In genomic region chr7:101116898-101117297, GRCh38 we compare ENCODE assay signal across 15 cellular contexts. TPM values are rescaled to one million over a fixed set of nuclear protein-coding genes. Genes with fewer than 3 reads are reported as not detected.
DNase-seq lines count a peak whose midpoint lies in the region; ATAC-seq, FAIRE-seq and TF ChIP-seq lines count a peak whose summit lies in the region.
"Had no signal": no experiment of that assay in that cellular context is flagged by ENCODE, and none has a peak within 500 bp of the region (broad histone marks: within the 10 kb centered on the region; RNA-seq: fewer than 3 reads in every experiment).

No MANE protein-coding gene starts in this region.

- H3K79me2 ChIP-seq in HepG2 (ENCODE audit: insufficient read depth, low read length), result no peaks in the 10 kb centered on the region

- H3K4me2 ChIP-seq in HepG2 (ENCODE audit: low read depth, low read length), result peak overlapping the region; percentile 41; the same call in 1 of the 2 replicates

- in situ Hi-C loops in HepG2 (cut with HindIII; ENCODE audit: extremely low pct_ligation_motif_present, low pct_unique_long_range_greater_than_20kb), result no loop called here
- in situ Hi-C loops in brain microvascular endothelial cell (cut with HindIII; ENCODE audit: low pct_ligation_motif_present, low sequenced_read_pairs), result no loop called here

- 33% methylated on average over 6 of the region's 10 CpGs for WGBS in HepG2 (ENCODE audit: low lambda C conversion rate)
- WGBS in right lobe of liver (ENCODE audit: insufficient coverage, low coverage, low lambda C conversion rate, missing lambda C conversion rate), result 77% methylated on average over 5 of the region's 10 CpGs
- 51 to 52% methylated on average over 10 of the region's 10 CpGs for WGBS in aorta, 2 donors

- H4K20me1 ChIP-seq in HepG2 (ENCODE audit: insufficient read depth, low read length), result no peaks in the 10 kb centered on the region

- H3K27me3 Mint-ChIP-seq in mesothelial cell of epicardium (ENCODE audit: low read depth), result no peaks in the 10 kb centered on the region

- POLR2A ChIA-PET in HepG2 (lab: Yijun Ruan, JAX), result interaction anchor here (0.8 to 1.9 kb wide), 8 partner anchors 9 to 531 kb away, joined by 3 to 17 read pairs (median 6); partner anchors contain the start of genes FBXO24, LRCH4, SERPINE1 and SRRT

- H3K9me3 ChIP-seq in HepG2 (ENCODE audit: low read length) (no peaks in the 10 kb centered on the region), right lobe of liver (no peaks in the 10 kb centered on the region), aorta (ENCODE audit: control insufficient read depth, low read length) (no peaks in the 10 kb centered on the region), lower lobe of right lung (no peaks in the 10 kb centered on the region)
- H3K9me3 ChIP-seq: gastroesophageal sphincter, psoas muscle had no signal

- H2AFZ ChIP-seq in HepG2 (ENCODE audit: low read length), result no peak overlapping the region

- peaks cover 68% of the 10 kb centered on the region for H3K4me1 ChIP-seq in HepG2 (ENCODE audit: insufficient read depth, low read length)
- peaks cover 0 to 7% (median 3%) of the 10 kb centered on the region in 4 donors for H3K4me1 ChIP-seq in right lobe of liver
- H3K4me1 ChIP-seq in aorta (ENCODE audit: control insufficient read depth in 1 of 2, insufficient read depth in 2 of 2, low read length in 2 of 2), result peaks cover 0 to 5% of the 10 kb centered on the region in 2 donors
- H3K4me1 ChIP-seq in lower lobe of right lung, result peaks cover 19% of the 10 kb centered on the region

- CTCF ChIA-PET in HepG2 (lab: Yijun Ruan, JAX; ENCODE audit: low intra/inter-chr PET ratio, low total read pairs), result no interaction called here

- no peaks in the 10 kb centered on the region for H3K36me3 Mint-ChIP-seq in mesothelial cell of epicardium

- 0 out of 5 replicates have a peak, but pooled peaks cover 0 to 1% of the 10 kb centered on the region in 2 experiments for H3K27me3 ChIP-seq in HepG2 (ENCODE audit: control insufficient read depth in 1 of 2, insufficient read depth in 2 of 2, low read length in 2 of 2)
- H3K27me3 ChIP-seq in right lobe of liver, result no peaks in the 10 kb centered on the region
- H3K27me3 ChIP-seq in brain microvascular endothelial cell (replicated peaks), result no peaks in the 10 kb centered on the region
- H3K27me3 ChIP-seq in aorta (ENCODE audit: control insufficient read depth in 1 of 2, insufficient read depth in 2 of 2, low read length in 1 of 2), result no peaks in the 10 kb centered on the region
- no peaks in the 10 kb centered on the region for H3K27me3 ChIP-seq in lower lobe of right lung (ENCODE audit: low read depth)
- H3K27me3 ChIP-seq: gastroesophageal sphincter had no signal

- intact Hi-C loops in HepG2 (cut with micrococcal nuclease; ENCODE audit: unreplicated experiment) (no loop called here), right lobe of liver (cut with DNase I) (no loop called here), aorta (cut with DNase I) (no loop called here), lower lobe of right lung (cut with DNase I) (no loop called here)

- peak overlapping the region; percentile 83 for H3K27ac Mint-ChIP-seq in mesothelial cell of epicardium
- H3K27ac Mint-ChIP-seq: effector memory CD8-positive, alpha-beta T cell had no signal

- TF ChIP-seq RAD21 in HepG2 (CRISPR knock-in tag; IDR thresholded peaks at IDR 0.05), result no peak

- TF ChIP-seq CTCF in HepG2 (CRISPR knock-in tag; IDR thresholded peaks at IDR 0.05) (no peak), right lobe of liver (IDR thresholded peaks at IDR 0.05) (no peak), brain microvascular endothelial cell (IDR thresholded peaks at IDR 0.05; ENCODE audit: low read depth, low read length, missing control alignments) (no peak), mesothelial cell of epicardium (IDR thresholded peaks at IDR 0.05; ENCODE audit: unreplicated experiment) (no peak), lower lobe of right lung (IDR thresholded peaks at IDR 0.05) (no peak)

- no peak for DNase-seq in HepG2 (ENCODE audit: low spot score)
- no peak for DNase-seq in right lobe of liver
- DNase-seq in brain microvascular endothelial cell, result peak; percentile 57
- DNase-seq in mesothelial cell of epicardium (ENCODE audit: low spot score in 2 of 2, unreplicated experiment in 2 of 2), result no peak
- DNase-seq in activated CD4-positive, alpha-beta T cell treated with anti-CD3 and anti-CD28 coated beads, Interleukin-2, amount 50 U/mL, for 48 hours, result no peak
- no peak for DNase-seq in LoVo (ENCODE audit: low spot score)
- no peak for DNase-seq in aorta
- no peak for DNase-seq in lower lobe of right lung
- DNase-seq: activated gamma-delta T cell; Calu3; effector memory CD8-positive, alpha-beta T cell had no signal

- H3K4me3 Mint-ChIP-seq in mesothelial cell of epicardium, result no peak overlapping the region
- H3K4me3 Mint-ChIP-seq: effector memory CD8-positive, alpha-beta T cell had no signal

- ATAC-seq in HepG2, result no peak
- ATAC-seq in right lobe of liver, result no peak
- ATAC-seq in aorta (ENCODE audit: low FRiP score), result no peak
- ATAC-seq in lower lobe of right lung, result no peak
- ATAC-seq: effector memory CD8-positive, alpha-beta T cell; gastroesophageal sphincter had no signal

- H3K36me3 ChIP-seq in HepG2 (replicated peaks in 1 of 2; ENCODE audit: control insufficient read depth in 1 of 2, insufficient read depth in 2 of 2, low read length in 2 of 2) (no peaks in the 10 kb centered on the region), right lobe of liver (no peaks in the 10 kb centered on the region), brain microvascular endothelial cell (replicated peaks) (no peaks in the 10 kb centered on the region), aorta (ENCODE audit: control insufficient read depth in 1 of 2, insufficient read depth in 2 of 2, low read length in 1 of 2) (no peaks in the 10 kb centered on the region), lower lobe of right lung (no peaks in the 10 kb centered on the region)
- H3K36me3 ChIP-seq: gastroesophageal sphincter had no signal

- no peak overlapping the region for H3K9ac ChIP-seq in HepG2 (ENCODE audit: insufficient read depth, low read depth, low read length)

- no peak for FAIRE-seq in HepG2 (lab: Jason Lieb, UNC)
- FAIRE-seq: islet of Langerhans had no signal

- peaks cover 14% of the 10 kb centered on the region for H3K4me1 Mint-ChIP-seq in mesothelial cell of epicardium

- TF ChIP-seq EP300 in HepG2 (IDR thresholded peaks at IDR 0.05; ENCODE audit: low read depth in 2 of 2, low read length in 2 of 2) (no peak), HepG2 (CRISPR knock-in tag; IDR thresholded peaks at IDR 0.05; ENCODE audit: borderline replicate concordance) (no peak)

- no TSS peak for BruUV-seq in HepG2 (replicated peaks; lab: Mats Ljungman, UMichigan)

- H3K4me3 ChIP-seq in HepG2 (replicated peaks in 1 of 3; ENCODE audit: insufficient read depth in 1 of 3, low read depth in 2 of 3, low read length in 3 of 3), result no peak overlapping the region
- no peak overlapping the region for H3K4me3 ChIP-seq in right lobe of liver
- no peak overlapping the region for H3K4me3 ChIP-seq in brain microvascular endothelial cell (ENCODE audit: low read depth, low read length)
- no peak overlapping the region for H3K4me3 ChIP-seq in aorta (ENCODE audit: low read length in 2 of 2)
- H3K4me3 ChIP-seq in lower lobe of right lung, result no peak overlapping the region
- H3K4me3 ChIP-seq: gastroesophageal sphincter, psoas muscle had no signal

- no peak for TF ChIP-seq POLR2A in HepG2 (IDR thresholded peaks at IDR 0.05; ENCODE audit: insufficient read depth in 1 of 2, low read depth in 2 of 2, low read length in 2 of 2)
- no peak for TF ChIP-seq POLR2A in right lobe of liver (IDR thresholded peaks at IDR 0.05)

- H3K27ac ChIP-seq in HepG2 (ENCODE audit: extremely low read length, insufficient read depth, low read length), result no peak overlapping the region
- no peak overlapping the region for H3K27ac ChIP-seq in right lobe of liver
- peak overlapping the region; percentile 97 for H3K27ac ChIP-seq in brain microvascular endothelial cell
- H3K27ac ChIP-seq in aorta (ENCODE audit: low read depth in 1 of 2, low read length in 2 of 2), result peak overlapping the region in 1 of 2 donors; percentile 82
- no peak overlapping the region for H3K27ac ChIP-seq in lower lobe of right lung
- H3K27ac ChIP-seq: HL-60, psoas muscle had no signal

- H3K9me3 Mint-ChIP-seq in mesothelial cell of epicardium, result no peaks in the 10 kb centered on the region
- H3K9me3 Mint-ChIP-seq: effector memory CD8-positive, alpha-beta T cell had no signal

RNA-seq across cellular contexts. Expression of gene SERPINE1, which starts 10.0 kb away (rescaled TPM):
- total RNA-seq in HepG2 (2016; rRNA removed; fragmentation: Illumina TruSeq; extraction: Trizol), result 9.2 and 21.2 TPM in 2 replicates
- total RNA-seq in HepG2 (2016; cell fraction: cytosol; rRNA removed; fragmentation: Illumina TruSeq; extraction: Trizol; ENCODE audit: low read depth), result 3.3 and 3.6 TPM in 2 replicates
- 8.0 and 21.0 TPM in 2 replicates for total RNA-seq in HepG2 (2016; cell fraction: insoluble cytoplasmic fraction; rRNA removed; fragmentation: Illumina TruSeq; extraction: Trizol)
- 8.0 and 9.1 TPM in 2 replicates for total RNA-seq in HepG2 (2016; cell fraction: membrane; rRNA removed; fragmentation: Illumina TruSeq; extraction: Trizol)
- 18.0 and 20.9 TPM in 2 replicates for total RNA-seq in HepG2 (2016; cell fraction: nucleus; rRNA removed; fragmentation: Illumina TruSeq; extraction: Trizol)
- 1,576 and 2,365 TPM in 2 replicates for polyA plus RNA-seq in HepG2 (2011; rRNA removed)
- polyA plus RNA-seq in HepG2 (2011; cell fraction: cytosol; rRNA removed), result 1,491 and 1,809 TPM in 2 replicates
- 562 and 817 TPM in 2 replicates for polyA plus RNA-seq in HepG2 (2011; cell fraction: nucleus; rRNA removed)
- polyA plus RNA-seq in HepG2 (2012), result 545 and 706 TPM in 2 replicates
- 3.7 and 4.4 TPM in 2 replicates for polyA plus RNA-seq in HepG2 (2016; cell fraction: cytosol; fragmentation: Illumina TruSeq; extraction: Trizol; ENCODE audit: low read depth)
- polyA plus RNA-seq in HepG2 (2016; cell fraction: insoluble cytoplasmic fraction; fragmentation: Illumina TruSeq; extraction: Trizol; ENCODE audit: low read depth), result 9.1 and 11.4 TPM in 2 replicates
- polyA plus RNA-seq in HepG2 (2016; cell fraction: membrane; fragmentation: Illumina TruSeq; extraction: Trizol; ENCODE audit: low read depth), result 6.1 and 6.8 TPM in 2 replicates
- 38.3 and 38.7 TPM in 2 replicates for polyA plus RNA-seq in HepG2 (2016; cell fraction: nucleus; fragmentation: Illumina TruSeq; extraction: Trizol; ENCODE audit: insufficient read depth, low read depth)
- 6.3 and 1,949 TPM in 2 replicates for polyA minus RNA-seq in HepG2 (2011; rRNA and poly(A)+ RNA removed; ENCODE audit: low replicate concordance)
- 904 and 1,305 TPM in 2 replicates for polyA minus RNA-seq in HepG2 (2011; cell fraction: cytosol; rRNA and poly(A)+ RNA removed)
- 242 and 430 TPM in 2 replicates for polyA minus RNA-seq in HepG2 (2011; cell fraction: nucleus; rRNA and poly(A)+ RNA removed)
- 100 to 1,000 TPM in 3 of 6 experiments, 10 to 100 TPM in 2, 1 to 10 TPM in 1; 5.4 to 497 (median 98.6) TPM for total RNA-seq in right lobe of liver
- total RNA-seq in mesothelial cell of epicardium, result 11.4 to 15.1 TPM (median 14.2 TPM) in 3 replicates
- total RNA-seq in aorta, result 100 to 1,000 TPM in 1 of 2 donors, 10 to 100 TPM in 1; 57.1 to 693 TPM
- 100 to 1,000 TPM in 1 of 2 donors, 10 to 100 TPM in 1; 71.5 to 137 TPM for polyA plus RNA-seq in aorta
- 15.4 TPM for total RNA-seq in lower lobe of right lung

RNA-seq across cellular contexts. Expression of gene TRIM56, which starts 31.6 kb away (rescaled TPM):
- total RNA-seq in HepG2 (2016; rRNA removed; fragmentation: Illumina TruSeq; extraction: Trizol) (7.1 and 8.1 TPM in 2 replicates), right lobe of liver (10 to 100 TPM in 5 of 6 experiments, 1 to 10 TPM in 1; 9.2 to 19.7 (median 17.6) TPM), mesothelial cell of epicardium (33.6 to 40.1 TPM (median 39.6 TPM) in 3 replicates), aorta (10 to 100 TPM; 56.6 to 58.3 TPM), lower lobe of right lung (61.9 TPM)
- 0.51 and 0.88 TPM in 2 replicates for total RNA-seq in HepG2 (2016; cell fraction: cytosol; rRNA removed; fragmentation: Illumina TruSeq; extraction: Trizol; ENCODE audit: low read depth)
- 7.1 and 7.5 TPM in 2 replicates for total RNA-seq in HepG2 (2016; cell fraction: insoluble cytoplasmic fraction; rRNA removed; fragmentation: Illumina TruSeq; extraction: Trizol)
- total RNA-seq in HepG2 (2016; cell fraction: membrane; rRNA removed; fragmentation: Illumina TruSeq; extraction: Trizol), result 2.1 and 2.7 TPM in 2 replicates
- total RNA-seq in HepG2 (2016; cell fraction: nucleus; rRNA removed; fragmentation: Illumina TruSeq; extraction: Trizol), result 5.7 and 8.6 TPM in 2 replicates
- polyA plus RNA-seq in HepG2 (2011; rRNA removed) (3.0 and 3.2 TPM in 2 replicates), aorta (10 to 100 TPM in 1 of 2 donors, 1 to 10 TPM in 1; 9.4 to 16.9 TPM)
- polyA plus RNA-seq in HepG2 (2011; cell fraction: cytosol; rRNA removed), result 1.3 and 1.8 TPM in 2 replicates
- polyA plus RNA-seq in HepG2 (2011; cell fraction: nucleus; rRNA removed), result 10.1 and 11.0 TPM in 2 replicates
- 9.5 and 9.7 TPM in 2 replicates for polyA plus RNA-seq in HepG2 (2012)
- 0.27 and 0.32 TPM in 2 replicates for polyA plus RNA-seq in HepG2 (2016; cell fraction: cytosol; fragmentation: Illumina TruSeq; extraction: Trizol; ENCODE audit: low read depth)
- polyA plus RNA-seq in HepG2 (2016; cell fraction: insoluble cytoplasmic fraction; fragmentation: Illumina TruSeq; extraction: Trizol; ENCODE audit: low read depth), result 2.6 and 3.8 TPM in 2 replicates
- 0.63 and 0.71 TPM in 2 replicates for polyA plus RNA-seq in HepG2 (2016; cell fraction: membrane; fragmentation: Illumina TruSeq; extraction: Trizol; ENCODE audit: low read depth)
- 10.0 and 15.0 TPM in 2 replicates for polyA plus RNA-seq in HepG2 (2016; cell fraction: nucleus; fragmentation: Illumina TruSeq; extraction: Trizol; ENCODE audit: insufficient read depth, low read depth)
- polyA minus RNA-seq in HepG2 (2011; rRNA and poly(A)+ RNA removed; ENCODE audit: low replicate concordance), result 14.7 and 16.6 TPM in 2 replicates
- polyA minus RNA-seq in HepG2 (2011; cell fraction: cytosol; rRNA and poly(A)+ RNA removed), result 3.3 and 5.4 TPM in 2 replicates
- 8.6 and 9.3 TPM in 2 replicates for polyA minus RNA-seq in HepG2 (2011; cell fraction: nucleus; rRNA and poly(A)+ RNA removed)

RNA-seq across cellular contexts. Expression of gene AP1S1, which starts 37.4 kb away (rescaled TPM):
- total RNA-seq in HepG2 (2016; rRNA removed; fragmentation: Illumina TruSeq; extraction: Trizol) (57.5 and 77.9 TPM in 2 replicates), right lobe of liver (10 to 100 TPM; 24.0 to 56.5 (median 26.4) TPM), mesothelial cell of epicardium (57.4 to 63.4 TPM (median 61.5 TPM) in 3 replicates), aorta (10 to 100 TPM; 21.3 to 26.9 TPM), lower lobe of right lung (28.4 TPM)
- 12.5 and 16.2 TPM in 2 replicates for total RNA-seq in HepG2 (2016; cell fraction: cytosol; rRNA removed; fragmentation: Illumina TruSeq; extraction: Trizol; ENCODE audit: low read depth)
- 61.5 and 77.2 TPM in 2 replicates for total RNA-seq in HepG2 (2016; cell fraction: insoluble cytoplasmic fraction; rRNA removed; fragmentation: Illumina TruSeq; extraction: Trizol)
- total RNA-seq in HepG2 (2016; cell fraction: membrane; rRNA removed; fragmentation: Illumina TruSeq; extraction: Trizol), result 27.8 and 28.9 TPM in 2 replicates
- 21.6 and 22.0 TPM in 2 replicates for total RNA-seq in HepG2 (2016; cell fraction: nucleus; rRNA removed; fragmentation: Illumina TruSeq; extraction: Trizol)
- polyA plus RNA-seq in HepG2 (2011; rRNA removed) (65.2 and 68.1 TPM in 2 replicates), aorta (10 to 100 TPM; 16.8 to 51.2 TPM)
- 72.3 and 73.9 TPM in 2 replicates for polyA plus RNA-seq in HepG2 (2011; cell fraction: cytosol; rRNA removed)
- polyA plus RNA-seq in HepG2 (2011; cell fraction: nucleus; rRNA removed), result 36.3 and 39.1 TPM in 2 replicates
- polyA plus RNA-seq in HepG2 (2012), result 37.2 and 44.1 TPM in 2 replicates
- polyA plus RNA-seq in HepG2 (2016; cell fraction: cytosol; fragmentation: Illumina TruSeq; extraction: Trizol; ENCODE audit: low read depth), result 12.3 and 17.5 TPM in 2 replicates
- polyA plus RNA-seq in HepG2 (2016; cell fraction: insoluble cytoplasmic fraction; fragmentation: Illumina TruSeq; extraction: Trizol; ENCODE audit: low read depth), result 79.7 and 84.4 TPM in 2 replicates
- 20.4 and 24.4 TPM in 2 replicates for polyA plus RNA-seq in HepG2 (2016; cell fraction: membrane; fragmentation: Illumina TruSeq; extraction: Trizol; ENCODE audit: low read depth)
- polyA plus RNA-seq in HepG2 (2016; cell fraction: nucleus; fragmentation: Illumina TruSeq; extraction: Trizol; ENCODE audit: insufficient read depth, low read depth), result 37.5 and 48.7 TPM in 2 replicates
- 27.0 and 72.1 TPM in 2 replicates for polyA minus RNA-seq in HepG2 (2011; rRNA and poly(A)+ RNA removed; ENCODE audit: low replicate concordance)
- 13.5 and 15.9 TPM in 2 replicates for polyA minus RNA-seq in HepG2 (2011; cell fraction: cytosol; rRNA and poly(A)+ RNA removed)
- polyA minus RNA-seq in HepG2 (2011; cell fraction: nucleus; rRNA and poly(A)+ RNA removed), result 6.6 and 8.1 TPM in 2 replicates

RNA-seq across cellular contexts. Expression of gene VGF, which starts 48.5 kb away (rescaled TPM):
- 0.10 and 0.46 TPM in 2 replicates for total RNA-seq in HepG2 (2016; rRNA removed; fragmentation: Illumina TruSeq; extraction: Trizol)
- 0.18 TPM in 1 of 2 replicates, not detected in the other for total RNA-seq in HepG2 (2016; cell fraction: cytosol; rRNA removed; fragmentation: Illumina TruSeq; extraction: Trizol; ENCODE audit: low read depth)
- total RNA-seq in HepG2 (2016; cell fraction: insoluble cytoplasmic fraction; rRNA removed; fragmentation: Illumina TruSeq; extraction: Trizol), result 0.52 TPM in 1 of 2 replicates, not detected in the other
- 0.10 and 0.15 TPM in 2 replicates for total RNA-seq in HepG2 (2016; cell fraction: membrane; rRNA removed; fragmentation: Illumina TruSeq; extraction: Trizol)
- total RNA-seq in HepG2 (2016; cell fraction: nucleus; rRNA removed; fragmentation: Illumina TruSeq; extraction: Trizol), result 0.44 and 0.78 TPM in 2 replicates
- 0.12 and 0.21 TPM in 2 replicates for polyA plus RNA-seq in HepG2 (2011; rRNA removed)
- polyA plus RNA-seq in HepG2 (2011; cell fraction: cytosol; rRNA removed), result 0.12 and 0.23 TPM in 2 replicates
- 0.40 and 0.96 TPM in 2 replicates for polyA plus RNA-seq in HepG2 (2011; cell fraction: nucleus; rRNA removed)
- 0.09 and 0.31 TPM in 2 replicates for polyA plus RNA-seq in HepG2 (2012)
- 0.06 and 0.09 TPM in 2 replicates for polyA plus RNA-seq in HepG2 (2016; cell fraction: cytosol; fragmentation: Illumina TruSeq; extraction: Trizol; ENCODE audit: low read depth)
- 0.15 and 0.16 TPM in 2 replicates for polyA plus RNA-seq in HepG2 (2016; cell fraction: insoluble cytoplasmic fraction; fragmentation: Illumina TruSeq; extraction: Trizol; ENCODE audit: low read depth)
- polyA plus RNA-seq in HepG2 (2016; cell fraction: membrane; fragmentation: Illumina TruSeq; extraction: Trizol; ENCODE audit: low read depth), result 0.08 TPM in 1 of 2 replicates, not detected in the other
- polyA plus RNA-seq in HepG2 (2016; cell fraction: nucleus; fragmentation: Illumina TruSeq; extraction: Trizol; ENCODE audit: insufficient read depth, low read depth), result 0.99 and 1.4 TPM in 2 replicates
- 0.14 and 0.16 TPM in 2 replicates for polyA minus RNA-seq in HepG2 (2011; rRNA and poly(A)+ RNA removed; ENCODE audit: low replicate concordance)
- 0.69 and 0.88 TPM in 2 replicates for polyA minus RNA-seq in HepG2 (2011; cell fraction: cytosol; rRNA and poly(A)+ RNA removed)
- polyA minus RNA-seq in HepG2 (2011; cell fraction: nucleus; rRNA and poly(A)+ RNA removed), result not detected in 2 replicates
- total RNA-seq in right lobe of liver, result not detected
- 0.35 to 0.38 TPM (median 0.36 TPM) in 3 replicates for total RNA-seq in mesothelial cell of epicardium
- not detected for total RNA-seq in aorta
- not detected for polyA plus RNA-seq in aorta
- total RNA-seq in lower lobe of right lung, result 0.15 TPM
